In genomic region chr12:67710582-67710981, GRCh38 we compare ENCODE assay signal across 9 cellular contexts.
DNase-seq lines count a peak whose midpoint lies in the region; ATAC-seq and TF ChIP-seq lines count a peak whose summit lies in the region.
"Had no signal": no experiment of that assay in that cellular context is flagged by ENCODE, and none has a peak within 500 bp of the region (broad histone marks: within the 10 kb centered on the region; RNA-seq: fewer than 3 reads in every experiment).

No MANE protein-coding gene starts in this region.

- POLR2A ChIA-PET in naive thymus-derived CD8-positive, alpha-beta T cell (lab: Charles Lee), result no interaction called here

- H3K36me3 Mint-ChIP-seq in naive thymus-derived CD8-positive, alpha-beta T cell, result peaks cover 0 to 12% (median 2%) of the 10 kb centered on the region in 3 donors
- peaks cover 4 to 8% (median 5%) of the 10 kb centered on the region in 3 donors for H3K36me3 Mint-ChIP-seq in immature natural killer cell
- H3K36me3 Mint-ChIP-seq: naive B cell had no signal

- no peaks in the 10 kb centered on the region for H3K27me3 Mint-ChIP-seq in naive thymus-derived CD8-positive, alpha-beta T cell
- H3K27me3 Mint-ChIP-seq in immature natural killer cell (ENCODE audit: low read depth in 3 of 3), result peaks cover 0 to 2% (median 0%) of the 10 kb centered on the region in 3 donors

- ATAC-seq in GM21423 (IDR thresholded peaks at IDR 0.05; ENCODE audit: unreplicated experiment) (peak; percentile 91), HG03521 (IDR thresholded peaks at IDR 0.05; ENCODE audit: unreplicated experiment) (peak; percentile 81)
- no peak for ATAC-seq in naive thymus-derived CD8-positive, alpha-beta T cell

- peak; percentile 70 for DNase-seq in EL
- DNase-seq in fibroblast of villous mesenchyme (ENCODE audit: low read depth), result peak; percentile 71
- no peak for DNase-seq in NCI-H1092 treated with DMSO at 0.1 percent for 48 hours (lab: John Stamatoyannopoulos, UW)
- DNase-seq in NCI-H1417 treated with DMSO at 0.1 percent for 48 hours (lab: John Stamatoyannopoulos, UW), result no peak
- DNase-seq in naive thymus-derived CD8-positive, alpha-beta T cell, result no peak
- DNase-seq in immature natural killer cell, result no peak
- DNase-seq: naive B cell had no signal

- TF ChIP-seq CTCF in fibroblast of villous mesenchyme (IDR thresholded peaks at IDR 0.05; ENCODE audit: insufficient read depth, low read depth, low read length), result no peak

- peak overlapping the region in 1 of 10 donors; percentile 60 for H3K27ac Mint-ChIP-seq in naive thymus-derived CD8-positive, alpha-beta T cell
- no peak overlapping the region for H3K27ac Mint-ChIP-seq in immature natural killer cell

- H3K4me3 ChIP-seq in fibroblast of villous mesenchyme (ENCODE audit: low read depth, low read length), result no peak overlapping the region

- peaks cover 0 to 9% (median 2%) of the 10 kb centered on the region in 4 donors for H3K4me1 Mint-ChIP-seq in naive thymus-derived CD8-positive, alpha-beta T cell
- H3K4me1 Mint-ChIP-seq in immature natural killer cell, result no peaks in the 10 kb centered on the region

- no peak overlapping the region for H3K4me3 Mint-ChIP-seq in naive thymus-derived CD8-positive, alpha-beta T cell
- H3K4me3 Mint-ChIP-seq in immature natural killer cell, result no peak overlapping the region

- peaks cover 0 to 2% (median 0%) of the 10 kb centered on the region in 9 donors for H3K9me3 Mint-ChIP-seq in naive thymus-derived CD8-positive, alpha-beta T cell
- H3K9me3 Mint-ChIP-seq in immature natural killer cell, result no peaks in the 10 kb centered on the region
- H3K9me3 Mint-ChIP-seq: naive B cell had no signal

Comparison
In these comparisons a context has a peak if more than half of its experiments do, and no peak if none do; other contexts are left out.
1. DNase-seq: peak in EL (single experiment) and fibroblast of villous mesenchyme (single experiment); none in NCI-H1092 treated with DMSO at 0.1 percent for 48 hours (single experiment), NCI-H1417 treated with DMSO at 0.1 percent for 48 hours (single experiment), naive thymus-derived CD8-positive, alpha-beta T cell (0 of 10) and immature natural killer cell (0 of 3).
2. ATAC-seq: peak in GM21423 (single experiment) and HG03521 (single experiment); none in naive thymus-derived CD8-positive, alpha-beta T cell (0 of 2).